In genomic region chr1:182720465-182720864, GRCh38 we compare ENCODE assay signal across 17 cellular contexts. TPM values are rescaled to one million over a fixed set of nuclear protein-coding genes. Genes with fewer than 3 reads are reported as not detected.
A peak's percentile ranks its signal among the peaks of the same experiment; 100 is the strongest.
DNase-seq lines count a peak whose midpoint lies in the region; ATAC-seq and TF ChIP-seq lines count a peak whose summit lies in the region.
"Had no signal": no experiment of that assay in that cellular context is flagged by ENCODE, and none has a peak within 500 bp of the region (broad histone marks: within the 10 kb centered on the region; RNA-seq: fewer than 3 reads in every experiment).

No MANE protein-coding gene starts in this region.

- no peak overlapping the region for H3K4me3 ChIP-seq in fibroblast of the aortic adventitia (ENCODE audit: low read depth, low read length)
- H3K4me3 ChIP-seq: transverse colon had no signal

- H3K27ac Mint-ChIP-seq in activated CD8-positive, alpha-beta memory T cell treated with anti-CD3 and anti-CD28 coated beads, Interleukin-2, amount 10 ng/mL, durations not matched to agents 7 days and 5 days: no peak overlapping the region
- H3K27ac Mint-ChIP-seq: activated naive CD4-positive, alpha-beta T cell treated with anti-CD3 and anti-CD28 coated beads for 36 hours had no signal

- peak; percentile 17 for DNase-seq in NCI-H1092 treated with DMSO at 0.1 percent for 48 hours (lab: John Stamatoyannopoulos, UW)
- DNase-seq in NCI-H1092 (lab: John Stamatoyannopoulos, UW): no peak
- peak; percentile 10 for DNase-seq in RKO (ENCODE audit: low spot score)
- DNase-seq in fibroblast of the aortic adventitia (ENCODE audit: low read depth): peak; percentile 14
- peak; percentile 2 for DNase-seq in renal cortical epithelial cell (ENCODE audit: low read depth)
- DNase-seq in T1000 (lab: John Stamatoyannopoulos, UW): no peak
- no peak for DNase-seq in activated CD8-positive, alpha-beta memory T cell treated with anti-CD3 and anti-CD28 coated beads, Interleukin-2, amount 10 ng/mL, durations not matched to agents 7 days and 5 days
- DNase-seq: activated CD8-positive, alpha-beta memory T cell treated with anti-CD3 and anti-CD28 coated beads for 24 hours; activated naive CD4-positive, alpha-beta T cell treated with anti-CD3 and anti-CD28 coated beads for 36 hours; DMS79 treated with DMSO at 0.1 percent for 48 hours; foreskin melanocyte; H7; kidney glomerular epithelial cell; NCI-H2029; stimulated activated CD4-positive, alpha-beta T cell treated with anti-CD3 and anti-CD28 coated beads, Interleukin-12 subunit alpha, Interleukin-12 subunit beta, amount 100 ng/mL, for 4 hours; transverse colon had no signal

- H3K36me3 Mint-ChIP-seq in activated CD8-positive, alpha-beta memory T cell treated with anti-CD3 and anti-CD28 coated beads, Interleukin-2, amount 10 ng/mL, durations not matched to agents 7 days and 5 days: no peaks in the 10 kb centered on the region

- ATAC-seq in activated CD8-positive, alpha-beta memory T cell treated with anti-CD3 and anti-CD28 coated beads, Interleukin-2, amount 10 ng/mL, durations not matched to agents 7 days and 5 days: no peak
- no peak for ATAC-seq in HG03135 (IDR thresholded peaks at IDR 0.05; ENCODE audit: unreplicated experiment)

- H3K4me1 Mint-ChIP-seq in activated CD8-positive, alpha-beta memory T cell treated with anti-CD3 and anti-CD28 coated beads, Interleukin-2, amount 10 ng/mL, durations not matched to agents 7 days and 5 days: peaks cover 11% of the 10 kb centered on the region

- no peak overlapping the region for H3K4me3 Mint-ChIP-seq in activated CD8-positive, alpha-beta memory T cell treated with anti-CD3 and anti-CD28 coated beads, Interleukin-2, amount 10 ng/mL, durations not matched to agents 7 days and 5 days
- H3K4me3 Mint-ChIP-seq: activated naive CD4-positive, alpha-beta T cell treated with anti-CD3 and anti-CD28 coated beads for 36 hours had no signal

- peak; percentile 36 for TF ChIP-seq CTCF in fibroblast of the aortic adventitia (IDR thresholded peaks at IDR 0.05; ENCODE audit: insufficient read depth, low read length)

- H3K27me3 Mint-ChIP-seq in activated CD8-positive, alpha-beta memory T cell treated with anti-CD3 and anti-CD28 coated beads, Interleukin-2, amount 10 ng/mL, durations not matched to agents 7 days and 5 days: peaks cover 9% of the 10 kb centered on the region

- H3K9me3 Mint-ChIP-seq in activated CD8-positive, alpha-beta memory T cell treated with anti-CD3 and anti-CD28 coated beads, Interleukin-2, amount 10 ng/mL, durations not matched to agents 7 days and 5 days (ENCODE audit: low read depth): no peaks in the 10 kb centered on the region
- H3K9me3 Mint-ChIP-seq: activated naive CD4-positive, alpha-beta T cell treated with anti-CD3 and anti-CD28 coated beads for 36 hours had no signal

- CTCF ChIA-PET in activated CD8-positive, alpha-beta memory T cell treated with anti-CD3 and anti-CD28 coated beads, Interleukin-2, amount 10 ng/mL, durations not matched to agents 7 days and 5 days (lab: Charles Lee): no interaction called here

RNA-seq across cellular contexts. Expression of gene RGS8, which starts 36.1 kb away (rescaled TPM):
- total RNA-seq in fibroblast of the aortic adventitia (ENCODE audit: low replicate concordance) (0.16 TPM in 1 of 2 replicates, not detected in the other), renal cortical epithelial cell (not detected in 2 replicates)
- not detected for total RNA-seq in activated CD8-positive, alpha-beta memory T cell treated with anti-CD3 and anti-CD28 coated beads, Interleukin-2, amount 10 ng/mL, durations not matched to agents 7 days and 5 days
- total RNA-seq: activated naive CD4-positive, alpha-beta T cell treated with anti-CD3 and anti-CD28 coated beads for 36 hours had no signal

Comparison
In these comparisons a context has a peak if more than half of its experiments do, and no peak if none do; other contexts are left out.
1. DNase-seq: peak in NCI-H1092 treated with DMSO at 0.1 percent for 48 hours (single experiment), RKO (single experiment), fibroblast of the aortic adventitia (single experiment) and renal cortical epithelial cell (single experiment); none in NCI-H1092 (single experiment), T1000 (single experiment) and activated CD8-positive, alpha-beta memory T cell treated with anti-CD3 and anti-CD28 coated beads, Interleukin-2, amount 10 ng/mL, durations not matched to agents 7 days and 5 days (single experiment).